ENCODE assay signal across 21 cellular contexts in genomic region chr2:218662377-218662776, GRCh38. TPM values are rescaled to one million over a fixed set of nuclear protein-coding genes. Genes with fewer than 3 reads are reported as not detected.
DNase-seq lines count a peak whose midpoint lies in the region; ATAC-seq and TF ChIP-seq lines count a peak whose summit lies in the region.
"Had no signal": no experiment of that assay in that cellular context is flagged by ENCODE, and none has a peak within 500 bp of the region (broad histone marks: within the 10 kb centered on the region; RNA-seq: fewer than 3 reads in every experiment).

No MANE protein-coding gene starts in this region.

- H3K9me3 ChIP-seq in HEK293 (ENCODE audit: control insufficient read depth, insufficient read depth, low read depth, low read length), result no peaks in the 10 kb centered on the region
- H3K9me3 ChIP-seq: BLaER1 had no signal

- H3K27ac Mint-ChIP-seq in activated CD8-positive, alpha-beta T cell treated with anti-CD3 and anti-CD28 coated beads for 36 hours, result peak overlapping the region; percentile 17
- no peak overlapping the region for H3K27ac Mint-ChIP-seq in activated CD8-positive, alpha-beta T cell treated with anti-CD3 and anti-CD28 coated beads, Interleukin-2, amount 10 ng/mL, durations not matched to agents 7 days and 5 days
- no peak overlapping the region for H3K27ac Mint-ChIP-seq in endothelial cell (ENCODE audit: unreplicated experiment)
- H3K27ac Mint-ChIP-seq in neural crest cell (ENCODE audit: unreplicated experiment), result no peak overlapping the region
- H3K27ac Mint-ChIP-seq: CD8-positive, alpha-beta T cell had no signal

- POLR2A ChIA-PET in activated CD8-positive, alpha-beta T cell treated with anti-CD3 and anti-CD28 coated beads for 36 hours (lab: Charles Lee), result interaction anchor here (1.1 to 5.3 kb wide), 2 partner anchors 10 to 14 kb away, joined by 3 to 61 read pairs; partner anchors contain the start of genes RNF25 and STK36
- POLR2A ChIA-PET in activated CD8-positive, alpha-beta T cell treated with anti-CD3 and anti-CD28 coated beads, Interleukin-2, amount 10 ng/mL, durations not matched to agents 7 days and 5 days (lab: Charles Lee), result no interaction called here
- POLR2A ChIA-PET in HEK293 (lab: Yijun Ruan, JAX), result interaction anchor here (0.9 to 4.9 kb wide), 2 partner anchors 10 to 47 kb away, joined by 3 to 62 read pairs; partner anchors contain the start of genes RNF25 and STK36

- peaks cover 36 to 74% of the 10 kb centered on the region in 2 experiments for H3K36me3 ChIP-seq in HEK293 (ENCODE audit: control insufficient read depth in 2 of 2, insufficient read depth in 1 of 2, low read length in 2 of 2)

- H3K9me3 Mint-ChIP-seq in activated CD8-positive, alpha-beta T cell treated with anti-CD3 and anti-CD28 coated beads for 36 hours, result no peaks in the 10 kb centered on the region
- no peaks in the 10 kb centered on the region for H3K9me3 Mint-ChIP-seq in activated CD8-positive, alpha-beta T cell treated with anti-CD3 and anti-CD28 coated beads, Interleukin-2, amount 10 ng/mL, durations not matched to agents 7 days and 5 days (ENCODE audit: insufficient read depth)
- H3K9me3 Mint-ChIP-seq in endothelial cell (ENCODE audit: unreplicated experiment), result no peaks in the 10 kb centered on the region
- no peaks in the 10 kb centered on the region for H3K9me3 Mint-ChIP-seq in neural crest cell
- H3K9me3 Mint-ChIP-seq: CD14-positive monocyte; CD8-positive, alpha-beta T cell had no signal

- no peak overlapping the region for H3K4me3 ChIP-seq in HEK293 (ENCODE audit: low read depth, low read length)
- H3K4me3 ChIP-seq: BLaER1, GM12878 had no signal

- intact Hi-C loops in activated CD8-positive, alpha-beta T cell treated with anti-CD3 and anti-CD28 coated beads for 36 hours (cut with micrococcal nuclease), result no loop called here

- no peak for DNase-seq in activated CD8-positive, alpha-beta T cell treated with anti-CD3 and anti-CD28 coated beads for 36 hours
- no peak for DNase-seq in activated CD8-positive, alpha-beta T cell treated with anti-CD3 and anti-CD28 coated beads, Interleukin-2, amount 10 ng/mL, durations not matched to agents 7 days and 5 days
- DNase-seq in endothelial cell (ENCODE audit: low spot score), result no peak
- no peak for DNase-seq in neural crest cell (ENCODE audit: low read depth, low spot score)
- no peak for DNase-seq in caudate nucleus (lab: John Stamatoyannopoulos, UW)
- DNase-seq in stimulated activated CD4-positive, alpha-beta T cell treated with anti-CD3 and anti-CD28 coated beads, Interleukin-1b, Interleukin-23, amount 100 ng/mL, for 48 hours, result no peak
- no peak for DNase-seq in kidney glomerular epithelial cell (lab: John Stamatoyannopoulos, UW)
- DNase-seq: 8988T; CD8-positive, alpha-beta T cell; DMS 273 treated with DMSO at 0.1 percent for 48 hours; DMS53; DND-41; EL; GOT3; H7 had no signal

- H3K27ac ChIP-seq in HEK293 (ENCODE audit: extremely low read depth, low read depth, low read length) (no peak overlapping the region), caudate nucleus (ENCODE audit: low read depth, low read length) (no peak overlapping the region)
- H3K27ac ChIP-seq: BLaER1, HL-60 had no signal

- H3K36me3 Mint-ChIP-seq in activated CD8-positive, alpha-beta T cell treated with anti-CD3 and anti-CD28 coated beads for 36 hours (ENCODE audit: low read depth), result peaks cover 59% of the 10 kb centered on the region
- peaks cover 48% of the 10 kb centered on the region for H3K36me3 Mint-ChIP-seq in activated CD8-positive, alpha-beta T cell treated with anti-CD3 and anti-CD28 coated beads, Interleukin-2, amount 10 ng/mL, durations not matched to agents 7 days and 5 days (ENCODE audit: low read depth)
- H3K36me3 Mint-ChIP-seq in endothelial cell (ENCODE audit: low read depth, unreplicated experiment) (peaks cover 56% of the 10 kb centered on the region), neural crest cell (ENCODE audit: low read depth) (peaks cover 7% of the 10 kb centered on the region)

- peaks cover 22% of the 10 kb centered on the region for H3K4me1 Mint-ChIP-seq in activated CD8-positive, alpha-beta T cell treated with anti-CD3 and anti-CD28 coated beads for 36 hours (ENCODE audit: low read depth)
- H3K4me1 Mint-ChIP-seq in activated CD8-positive, alpha-beta T cell treated with anti-CD3 and anti-CD28 coated beads, Interleukin-2, amount 10 ng/mL, durations not matched to agents 7 days and 5 days (ENCODE audit: low read depth), result peaks cover 25% of the 10 kb centered on the region
- H3K4me1 Mint-ChIP-seq in endothelial cell (ENCODE audit: unreplicated experiment) (peaks cover 15% of the 10 kb centered on the region), neural crest cell (peaks cover 19% of the 10 kb centered on the region)

- CTCF ChIA-PET in activated CD8-positive, alpha-beta T cell treated with anti-CD3 and anti-CD28 coated beads for 36 hours (lab: Charles Lee), result interaction anchor here (1.5 to 5.7 kb wide), 3 partner anchors 9 to 236 kb away, joined by 5 to 57 read pairs (median 6); partner anchors contain the start of genes RNF25 and STK36
- CTCF ChIA-PET in activated CD8-positive, alpha-beta T cell treated with anti-CD3 and anti-CD28 coated beads, Interleukin-2, amount 10 ng/mL, durations not matched to agents 7 days and 5 days (lab: Charles Lee), result interaction anchor here (1.4 to 5.3 kb wide), 2 partner anchors 9 to 16 kb away, joined by 3 to 51 read pairs; partner anchors contain the start of genes RNF25 and STK36
- CTCF ChIA-PET in HEK293 (lab: Yijun Ruan, JAX), result interaction anchor here (1.3 kb wide), 1 partner anchor 186 kb away, joined by 4 read pairs; no protein-coding TSS in a partner anchor

- TF ChIP-seq CTCF in activated CD8-positive, alpha-beta T cell treated with anti-CD3 and anti-CD28 coated beads for 36 hours (IDR thresholded peaks at IDR 0.05), result no peak
- TF ChIP-seq CTCF in HEK293 (tag by site-specific recombination; IDR thresholded peaks at IDR 0.05) (no peak), endothelial cell (IDR thresholded peaks at IDR 0.05; ENCODE audit: unreplicated experiment) (no peak), neural crest cell (conservative IDR thresholded peaks at IDR 0.05) (no peak)

- H3K4me1 ChIP-seq in HEK293 (ENCODE audit: control insufficient read depth, insufficient read depth, low read length), result no peaks in the 10 kb centered on the region

- H3K27me3 Mint-ChIP-seq in activated CD8-positive, alpha-beta T cell treated with anti-CD3 and anti-CD28 coated beads for 36 hours, result no peaks in the 10 kb centered on the region
- no peaks in the 10 kb centered on the region for H3K27me3 Mint-ChIP-seq in activated CD8-positive, alpha-beta T cell treated with anti-CD3 and anti-CD28 coated beads, Interleukin-2, amount 10 ng/mL, durations not matched to agents 7 days and 5 days (ENCODE audit: low read depth)
- H3K27me3 Mint-ChIP-seq in endothelial cell (ENCODE audit: unreplicated experiment) (peaks cover 11% of the 10 kb centered on the region), neural crest cell (ENCODE audit: low read depth) (no peaks in the 10 kb centered on the region)

- ATAC-seq in activated CD8-positive, alpha-beta T cell treated with anti-CD3 and anti-CD28 coated beads for 36 hours, result no peak
- ATAC-seq in activated CD8-positive, alpha-beta T cell treated with anti-CD3 and anti-CD28 coated beads, Interleukin-2, amount 10 ng/mL, durations not matched to agents 7 days and 5 days, result no peak
- ATAC-seq: CD8-positive, alpha-beta T cell; GM12878; HCT116 had no signal

- H3K4me3 Mint-ChIP-seq in activated CD8-positive, alpha-beta T cell treated with anti-CD3 and anti-CD28 coated beads for 36 hours, result no peak overlapping the region
- H3K4me3 Mint-ChIP-seq in activated CD8-positive, alpha-beta T cell treated with anti-CD3 and anti-CD28 coated beads, Interleukin-2, amount 10 ng/mL, durations not matched to agents 7 days and 5 days, result no peak overlapping the region
- peak overlapping the region; percentile 32 for H3K4me3 Mint-ChIP-seq in endothelial cell (ENCODE audit: unreplicated experiment)
- H3K4me3 Mint-ChIP-seq in neural crest cell, result peak overlapping the region; percentile 45
- H3K4me3 Mint-ChIP-seq: CD14-positive monocyte; CD8-positive, alpha-beta T cell had no signal

TF ChIP-seq in HEK293, 187 proteins besides CTCF, POLR2A, EP300 and RAD21 (continues in another document):
- TF ChIP-seq ZNF394 (tag by site-specific recombination; IDR thresholded peaks at IDR 0.05; ENCODE audit: borderline replicate concordance), result peak; percentile 30; the same call in 1 of the 2 replicates

RNA-seq across cellular contexts. Expression of gene BCS1L, which starts 2.9 kb away (rescaled TPM):
- total RNA-seq in activated CD8-positive, alpha-beta T cell treated with anti-CD3 and anti-CD28 coated beads for 36 hours, result 10 to 100 TPM; 69.6 to 76.3 TPM
- total RNA-seq in activated CD8-positive, alpha-beta T cell treated with anti-CD3 and anti-CD28 coated beads, Interleukin-2, amount 10 ng/mL, durations not matched to agents 7 days and 5 days, result 10 to 100 TPM; 50.1 to 50.5 TPM
- 39.0 TPM for total RNA-seq in endothelial cell (ENCODE audit: unreplicated experiment)
- 41.7 and 45.2 TPM in 2 replicates for total RNA-seq in neural crest cell

RNA-seq across cellular contexts. Expression of gene ZNF142, which starts 3.0 kb away (rescaled TPM):
- total RNA-seq in activated CD8-positive, alpha-beta T cell treated with anti-CD3 and anti-CD28 coated beads for 36 hours, result 10 to 100 TPM; 30.4 to 33.7 TPM
- 10 to 100 TPM; 49.2 to 53.1 TPM for total RNA-seq in activated CD8-positive, alpha-beta T cell treated with anti-CD3 and anti-CD28 coated beads, Interleukin-2, amount 10 ng/mL, durations not matched to agents 7 days and 5 days
- total RNA-seq in endothelial cell (ENCODE audit: unreplicated experiment) (26.6 TPM), neural crest cell (50.0 and 58.2 TPM in 2 replicates)

RNA-seq across cellular contexts. Expression of gene RNF25, which starts 9.4 kb away (rescaled TPM):
- total RNA-seq in activated CD8-positive, alpha-beta T cell treated with anti-CD3 and anti-CD28 coated beads for 36 hours, result 10 to 100 TPM; 14.7 to 17.0 TPM
- total RNA-seq in activated CD8-positive, alpha-beta T cell treated with anti-CD3 and anti-CD28 coated beads, Interleukin-2, amount 10 ng/mL, durations not matched to agents 7 days and 5 days, result 10 to 100 TPM; 19.0 to 25.8 TPM
- total RNA-seq in endothelial cell (ENCODE audit: unreplicated experiment) (41.7 TPM), neural crest cell (35.6 and 39.2 TPM in 2 replicates)

RNA-seq across cellular contexts. Expression of gene STK36, which starts 9.5 kb away (rescaled TPM):
- 10 to 100 TPM; 11.6 to 14.9 TPM for total RNA-seq in activated CD8-positive, alpha-beta T cell treated with anti-CD3 and anti-CD28 coated beads for 36 hours
- 10 to 100 TPM; 12.1 to 15.2 TPM for total RNA-seq in activated CD8-positive, alpha-beta T cell treated with anti-CD3 and anti-CD28 coated beads, Interleukin-2, amount 10 ng/mL, durations not matched to agents 7 days and 5 days
- total RNA-seq in endothelial cell (ENCODE audit: unreplicated experiment), result 75.1 TPM
- total RNA-seq in neural crest cell, result 77.0 and 78.7 TPM in 2 replicates

RNA-seq across cellular contexts. Expression of gene TTLL4, which starts 48.3 kb away (rescaled TPM):
- total RNA-seq in activated CD8-positive, alpha-beta T cell treated with anti-CD3 and anti-CD28 coated beads for 36 hours, result 10 to 100 TPM; 32.2 to 36.6 TPM
- 10 to 100 TPM; 25.8 to 27.7 TPM for total RNA-seq in activated CD8-positive, alpha-beta T cell treated with anti-CD3 and anti-CD28 coated beads, Interleukin-2, amount 10 ng/mL, durations not matched to agents 7 days and 5 days
- total RNA-seq in endothelial cell (ENCODE audit: unreplicated experiment), result 47.3 TPM
- 116 and 123 TPM in 2 replicates for total RNA-seq in neural crest cell

Comparison
In these comparisons a context has a peak if more than half of its experiments do, and no peak if none do; other contexts are left out.
1. H3K4me3 Mint-ChIP-seq: peak in endothelial cell (single experiment) and neural crest cell (single experiment); none in activated CD8-positive, alpha-beta T cell treated with anti-CD3 and anti-CD28 coated beads for 36 hours (single experiment) and activated CD8-positive, alpha-beta T cell treated with anti-CD3 and anti-CD28 coated beads, Interleukin-2, amount 10 ng/mL, durations not matched to agents 7 days and 5 days (single experiment).